Comparison of ENCODE assay signal across 1 cellular context in genomic region chr14:77458249-77458950, GRCh38.
TF ChIP-seq lines count a peak whose summit lies in the region.

No MANE protein-coding gene starts in this region.

TF ChIP-seq in HepG2, 621 proteins besides CTCF, POLR2A, EP300 and RAD21 (continues in another document):
- TF ChIP-seq TBX2 (CRISPR knock-in tag; IDR thresholded peaks at IDR 0.05; ENCODE audit: borderline replicate concordance) (peak; percentile 73; the same call in 1 of the 2 replicates), DMAP1 (CRISPR knock-in tag; IDR thresholded peaks at IDR 0.05) (0 out of 2 replicates have a peak, but pooled peaks have one; percentile 43), ZFP91 (CRISPR knock-in tag; IDR thresholded peaks at IDR 0.05; ENCODE audit: borderline replicate concordance) (peak; percentile 67; the same call in 1 of the 2 replicates), ZNF788 (CRISPR knock-in tag; IDR thresholded peaks at IDR 0.05; ENCODE audit: borderline replicate concordance) (peak; percentile 43; the same call in 1 of the 2 replicates), ZBTB8A (CRISPR knock-in tag; IDR thresholded peaks at IDR 0.05; ENCODE audit: borderline replicate concordance, low read depth) (no peak), ZNF333 (CRISPR knock-in tag; IDR thresholded peaks at IDR 0.05; ENCODE audit: borderline replicate concordance) (peak; percentile 17; the same call in 1 of the 2 replicates), MYC (CRISPR knock-in tag; IDR thresholded peaks at IDR 0.05; ENCODE audit: borderline replicate concordance) (peak; percentile 76; the same call in 1 of the 2 replicates), ZBTB42 (CRISPR knock-in tag; IDR thresholded peaks at IDR 0.05) (0 out of 2 replicates have a peak, but pooled peaks have one; percentile 37), MXD1 (CRISPR knock-in tag; IDR thresholded peaks at IDR 0.05) (peak; percentile 52; the same call in 1 of the 2 replicates), EED (CRISPR knock-in tag; IDR thresholded peaks at IDR 0.05) (peak; percentile 80; the same call in 1 of the 2 replicates), UBTF (CRISPR knock-in tag; IDR thresholded peaks at IDR 0.05) (peak; percentile 72), NFE2L1 (CRISPR knock-in tag; IDR thresholded peaks at IDR 0.05; ENCODE audit: borderline replicate concordance) (no peak), RNF219 (CRISPR knock-in tag; IDR thresholded peaks at IDR 0.05) (peak; percentile 78; the same call in 1 of the 2 replicates), USF2 (IDR thresholded peaks at IDR 0.05; ENCODE audit: low read depth, low read length) (no peak), USF2 (CRISPR knock-in tag; IDR thresholded peaks at IDR 0.05; ENCODE audit: borderline replicate concordance) (peak; percentile 50; the same call in 1 of the 2 replicates), ZNF468 (CRISPR knock-in tag; IDR thresholded peaks at IDR 0.05) (no peak), ZNF891 (CRISPR knock-in tag; IDR thresholded peaks at IDR 0.05) (peak; percentile 86; the same call in 1 of the 2 replicates), ZSCAN22 (CRISPR knock-in tag; IDR thresholded peaks at IDR 0.05) (0 out of 2 replicates have a peak, but pooled peaks have one; percentile 30), HNRNPLL (IDR thresholded peaks at IDR 0.05; ENCODE audit: low read depth, low read length, poor library complexity, severe bottlenecking) (peak; percentile 22), MAF1 (CRISPR knock-in tag; IDR thresholded peaks at IDR 0.05; ENCODE audit: borderline replicate concordance) (peak; percentile 47; the same call in 1 of the 2 replicates), ZNF547 (CRISPR knock-in tag; IDR thresholded peaks at IDR 0.05) (no peak), HNF1A (IDR thresholded peaks at IDR 0.05; ENCODE audit: low read depth) (no peak), HNF1A (CRISPR knock-in tag; IDR thresholded peaks at IDR 0.05; ENCODE audit: borderline replicate concordance) (no peak), ZHX1 (CRISPR knock-in tag; IDR thresholded peaks at IDR 0.05; ENCODE audit: low read depth) (no peak), ZFY (CRISPR knock-in tag; IDR thresholded peaks at IDR 0.05) (peak; percentile 55), ZBTB7A (CRISPR knock-in tag; IDR thresholded peaks at IDR 0.05) (0 out of 2 replicates have a peak, but pooled peaks have one; percentile 25), POGK (CRISPR knock-in tag; conservative IDR thresholded peaks at IDR 0.05) (0 out of 2 replicates have a peak, but pooled peaks have one; percentile 25), ZNF747 (CRISPR knock-in tag; IDR thresholded peaks at IDR 0.05; ENCODE audit: borderline replicate concordance) (peak; percentile 80; the same call in 1 of the 2 replicates), ZBTB37 (CRISPR knock-in tag; IDR thresholded peaks at IDR 0.05) (no peak), ZNF605 (CRISPR knock-in tag; IDR thresholded peaks at IDR 0.05) (0 out of 2 replicates have a peak, but pooled peaks have one; percentile 33), ZNF256 (CRISPR knock-in tag; conservative IDR thresholded peaks at IDR 0.05) (0 out of 2 replicates have a peak, but pooled peaks have one; percentile 12)
